Comparison of ENCODE assay signal across 10 cellular contexts in the genomic region with DNA sequence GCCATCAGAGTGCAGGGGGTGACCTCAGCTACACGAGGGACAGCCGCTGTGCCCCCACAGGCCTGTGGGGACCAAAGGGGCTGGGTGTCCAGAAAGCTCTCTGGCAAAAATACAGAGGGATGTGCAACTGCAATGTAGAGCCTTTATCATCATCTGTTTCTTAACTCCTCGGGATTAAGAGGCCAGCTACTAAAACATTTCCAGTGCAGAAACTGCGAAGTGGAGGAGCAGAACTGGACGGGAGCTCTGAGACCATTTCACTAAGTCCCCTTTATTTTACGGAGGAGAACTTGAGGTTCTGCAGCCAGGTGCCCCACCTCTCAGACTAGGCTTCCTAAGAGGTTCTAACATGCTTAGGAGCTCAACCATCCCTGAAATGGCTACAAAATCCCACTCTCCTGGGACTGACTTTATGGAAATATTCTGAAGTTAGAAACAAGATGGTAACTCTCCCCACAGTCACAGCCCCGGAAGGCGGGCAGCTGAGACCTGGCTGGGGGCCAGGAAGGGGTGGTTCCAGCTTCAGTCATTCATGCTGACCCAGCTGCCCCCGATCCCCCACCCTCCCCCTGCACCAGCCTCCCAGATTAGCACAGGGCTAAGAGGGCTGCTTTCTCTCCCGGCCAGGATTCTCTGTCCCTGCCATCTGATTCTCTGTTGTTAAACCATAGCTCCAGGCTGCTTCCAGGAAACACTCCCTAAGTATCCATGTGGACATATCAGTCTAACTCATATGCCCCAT. TPM values are rescaled to one million over a fixed set of nuclear protein-coding genes. Genes with fewer than 3 reads are reported as not detected.
DNase-seq lines count a peak whose midpoint lies in the region; ATAC-seq and TF ChIP-seq lines count a peak whose summit lies in the region.
"Had no signal": no experiment of that assay in that cellular context is flagged by ENCODE, and none has a peak within 500 bp of the region (broad histone marks: within the 10 kb centered on the region; RNA-seq: fewer than 3 reads in every experiment).

No MANE protein-coding gene starts in this region.

- CTCF ChIA-PET in HEK293 (lab: Yijun Ruan, JAX): interaction anchor here (1.2 to 4.4 kb wide), 4 partner anchors 9 to 131 kb away, joined by 3 to 28 read pairs (median 14); no protein-coding TSS in a partner anchor

- POLR2A ChIA-PET in HEK293 (lab: Yijun Ruan, JAX): interaction anchor here (0.6 kb wide), 1 partner anchor 10 kb away, joined by 3 read pairs; no protein-coding TSS in a partner anchor

- TF ChIP-seq CTCF in HEK293 (tag by site-specific recombination; IDR thresholded peaks at IDR 0.05): no peak
- TF ChIP-seq CTCF in cardiac muscle cell (IDR thresholded peaks at IDR 0.05; ENCODE audit: low read depth, low read length): no peak
- no peak for TF ChIP-seq CTCF in retinal pigment epithelial cell (conservative IDR thresholded peaks at IDR 0.05; ENCODE audit: low read depth, low read length)
- TF ChIP-seq CTCF in left lung (IDR thresholded peaks at IDR 0.05): no peak

- intact Hi-C loops in left lung (cut with DNase I): no loop called here

- DNase-seq in SK-N-MC (ENCODE audit: low read depth, low spot score) (no peak), cardiac muscle cell (ENCODE audit: low read depth in 1 of 2, low spot score in 1 of 2) (peak; percentile 56 to 91), retinal pigment epithelial cell (ENCODE audit: low read depth) (peak; percentile 64), NCI-H2107 (lab: John Stamatoyannopoulos, UW) (no peak), left lung (no peak)
- DNase-seq in activated CD4-positive, alpha-beta T cell treated with anti-CD3 and anti-CD28 coated beads for 4 hours: no peak
- DNase-seq: T1000 had no signal

- 0 out of 2 replicates have a peak, but pooled peaks cover 5% of the 10 kb centered on the region for H3K4me1 ChIP-seq in HEK293 (ENCODE audit: control insufficient read depth, insufficient read depth, low read length)
- H3K4me1 ChIP-seq in cardiac muscle cell (ENCODE audit: low read depth): peaks cover 28% of the 10 kb centered on the region
- peaks cover 9 to 16% of the 10 kb centered on the region in 2 donors for H3K4me1 ChIP-seq in left lung

- H3K4me3 ChIP-seq in HEK293 (ENCODE audit: low read depth, low read length) (no peak overlapping the region), SK-N-MC (no peak overlapping the region), cardiac muscle cell (no peak overlapping the region), retinal pigment epithelial cell (ENCODE audit: low read length) (no peak overlapping the region), left lung (no peak overlapping the region)
- H3K4me3 ChIP-seq: upper lobe of left lung had no signal

- no peak overlapping the region for H3K27ac ChIP-seq in HEK293 (ENCODE audit: extremely low read depth, low read depth, low read length)
- H3K27ac ChIP-seq in SK-N-MC: peak overlapping the region; percentile 68
- H3K27ac ChIP-seq in cardiac muscle cell: peak overlapping the region; percentile 75
- no peak overlapping the region for H3K27ac ChIP-seq in left lung
- H3K27ac ChIP-seq: upper lobe of left lung had no signal

- H3K36me3 ChIP-seq in HEK293 (ENCODE audit: control insufficient read depth in 2 of 2, insufficient read depth in 1 of 2, low read length in 2 of 2): peaks cover 0 to 33% of the 10 kb centered on the region in 2 experiments; a peak in 2 of 3 replicates
- peaks cover 40% of the 10 kb centered on the region for H3K36me3 ChIP-seq in SK-N-MC (ENCODE audit: insufficient read depth, low read length)
- H3K36me3 ChIP-seq in cardiac muscle cell: no peaks in the 10 kb centered on the region
- peaks cover 0 to 24% of the 10 kb centered on the region in 2 donors for H3K36me3 ChIP-seq in left lung

- H3K9me3 ChIP-seq in HEK293 (ENCODE audit: control insufficient read depth, insufficient read depth, low read depth, low read length): no peaks in the 10 kb centered on the region
- H3K9me3 ChIP-seq in SK-N-MC (ENCODE audit: low read depth, low read length): no peaks in the 10 kb centered on the region
- no peaks in the 10 kb centered on the region for H3K9me3 ChIP-seq in cardiac muscle cell (ENCODE audit: low read depth)
- H3K9me3 ChIP-seq in left lung: no peaks in the 10 kb centered on the region
- H3K9me3 ChIP-seq: upper lobe of left lung had no signal

- H3K27me3 ChIP-seq in cardiac muscle cell (no peaks in the 10 kb centered on the region), left lung (no peaks in the 10 kb centered on the region)
- H3K27me3 ChIP-seq: upper lobe of left lung had no signal

- no peak for ATAC-seq in GM18907 (IDR thresholded peaks at IDR 0.05; ENCODE audit: unreplicated experiment)
- no peak for ATAC-seq in left lung

- no peak overlapping the region for H3K9ac ChIP-seq in SK-N-MC (ENCODE audit: insufficient read length)

TF ChIP-seq in HEK293, 187 proteins besides CTCF, POLR2A, EP300 and RAD21:
- TF ChIP-seq GLIS1 (tag by site-specific recombination; IDR thresholded peaks at IDR 0.05) (0 out of 2 replicates have a peak, but pooled peaks have one; percentile 3), YY2 (tag by site-specific recombination; IDR thresholded peaks at IDR 0.05) (no peak)
- TF ChIP-seq, protein P1, sequence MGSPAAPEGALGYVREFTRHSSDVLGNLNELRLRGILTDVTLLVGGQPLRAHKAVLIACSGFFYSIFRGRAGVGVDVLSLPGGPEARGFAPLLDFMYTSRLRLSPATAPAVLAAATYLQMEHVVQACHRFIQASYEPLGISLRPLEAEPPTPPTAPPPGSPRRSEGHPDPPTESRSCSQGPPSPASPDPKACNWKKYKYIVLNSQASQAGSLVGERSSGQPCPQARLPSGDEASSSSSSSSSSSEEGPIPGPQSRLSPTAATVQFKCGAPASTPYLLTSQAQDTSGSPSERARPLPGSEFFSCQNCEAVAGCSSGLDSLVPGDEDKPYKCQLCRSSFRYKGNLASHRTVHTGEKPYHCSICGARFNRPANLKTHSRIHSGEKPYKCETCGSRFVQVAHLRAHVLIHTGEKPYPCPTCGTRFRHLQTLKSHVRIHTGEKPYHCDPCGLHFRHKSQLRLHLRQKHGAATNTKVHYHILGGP (tag by site-specific recombination; IDR thresholded peaks at IDR 0.05): no peak

RNA-seq across cellular contexts. Expression of a gene that starts 40.3 kb away (rescaled TPM):
- total RNA-seq in cardiac muscle cell: 19.7 and 127 TPM in 2 replicates
- polyA plus RNA-seq in cardiac muscle cell: 21.3 and 23.2 TPM in 2 replicates
- 10 to 100 TPM; 18.8 to 32.4 TPM for total RNA-seq in left lung

Comparison
In these comparisons a context has a peak if more than half of its experiments do, and no peak if none do; other contexts are left out.
1. H3K27ac ChIP-seq: peak in SK-N-MC (single experiment) and cardiac muscle cell (single experiment); none in HEK293 (single experiment) and left lung (0 of 2).
2. DNase-seq: peak in cardiac muscle cell (2 of 2) and retinal pigment epithelial cell (single experiment); none in SK-N-MC (single experiment), activated CD4-positive, alpha-beta T cell treated with anti-CD3 and anti-CD28 coated beads for 4 hours (0 of 2), NCI-H2107 (single experiment) and left lung (0 of 2).